In genomic region chr9:114083693-114084092, GRCh38 we compare ENCODE assay signal across 20 cellular contexts. TPM values are rescaled to one million over a fixed set of nuclear protein-coding genes. Genes with fewer than 3 reads are reported as not detected.
DNase-seq lines count a peak whose midpoint lies in the region; ATAC-seq and TF ChIP-seq lines count a peak whose summit lies in the region.
"Had no signal": no experiment of that assay in that cellular context is flagged by ENCODE, and none has a peak within 500 bp of the region (broad histone marks: within the 10 kb centered on the region; RNA-seq: fewer than 3 reads in every experiment).

No MANE protein-coding gene starts in this region.

- no peak overlapping the region for H2BK5ac ChIP-seq in mesenchymal stem cell (ENCODE audit: low read depth, low read length, poor library complexity, severe bottlenecking)

- no peak for TF ChIP-seq CTCF in BE2C (IDR thresholded peaks at IDR 0.05; ENCODE audit: low read depth, low read length)
- no peak for TF ChIP-seq CTCF in sigmoid colon (IDR thresholded peaks at IDR 0.05)

- H2BK15ac ChIP-seq in mesenchymal stem cell (ENCODE audit: low read depth, poor library complexity, severe bottlenecking), result no peak overlapping the region

- no peaks in the 10 kb centered on the region for H3K36me3 ChIP-seq in BE2C
- no peaks in the 10 kb centered on the region for H3K36me3 ChIP-seq in SJSA1
- no peaks in the 10 kb centered on the region for H3K36me3 ChIP-seq in mesenchymal stem cell (ENCODE audit: control insufficient read depth in 1 of 2, insufficient read depth in 2 of 2, low read depth in 1 of 2, low read length in 2 of 2)
- no peaks in the 10 kb centered on the region for H3K36me3 ChIP-seq in sigmoid colon

- peak overlapping the region; percentile 59 for H2AK5ac ChIP-seq in mesenchymal stem cell (ENCODE audit: low read length, severe bottlenecking)

- no peak for TF ChIP-seq EP300 in sigmoid colon (IDR thresholded peaks at IDR 0.05)

- no peak overlapping the region for H3K4ac ChIP-seq in mesenchymal stem cell (ENCODE audit: low read depth in 1 of 2, low read length in 2 of 2)

- no peak for ATAC-seq in GM18519 (IDR thresholded peaks at IDR 0.05; ENCODE audit: low FRiP score, unreplicated experiment)
- ATAC-seq: CD8-positive, alpha-beta T cell; HCT116; Panc1 had no signal

- H3K14ac ChIP-seq in mesenchymal stem cell (ENCODE audit: low read length in 2 of 2), result no peak overlapping the region

- intact Hi-C loops in sigmoid colon (cut with DNase I), result loop anchor here (2.0 kb wide), 1 partner anchor 221 kb away; no protein-coding TSS in a partner anchor

- H3K4me2 ChIP-seq in mesenchymal stem cell (ENCODE audit: low read length, poor library complexity, severe bottlenecking), result no peak overlapping the region

- no peak overlapping the region for H4K91ac ChIP-seq in mesenchymal stem cell (ENCODE audit: low read length)

- no peak overlapping the region for H3K27ac ChIP-seq in SJSA1
- H3K27ac ChIP-seq in mesenchymal stem cell (ENCODE audit: low read length, poor library complexity, severe bottlenecking), result no peak overlapping the region
- no peak overlapping the region for H3K27ac ChIP-seq in sigmoid colon

- 86% methylated on average over 4 of the region's 6 CpGs for WGBS in mesenchymal stem cell
- WGBS in sigmoid colon, 2 donors, result 90 to 92% methylated on average over 6 of the region's 6 CpGs

- H2AFZ ChIP-seq in mesenchymal stem cell (ENCODE audit: low read depth, low read length), result no peak overlapping the region

- H2BK12ac ChIP-seq in mesenchymal stem cell (ENCODE audit: low read length in 2 of 2), result no peak overlapping the region

- DNase-seq in BE2C (peak; percentile 3), SJSA1 (ENCODE audit: low read depth in 1 of 2, low spot score in 2 of 2) (peak; percentile 30 to 45), mesenchymal stem cell (no peak), sigmoid colon (peak; percentile 61), NCI-H2107 treated with DMSO at 0.1 percent for 48 hours (lab: John Stamatoyannopoulos, UW; ENCODE audit: unreplicated experiment) (no peak), DMS53 (lab: John Stamatoyannopoulos, UW) (no peak)
- DNase-seq: DMS153, GDM1, KG1, NCI-H1105, NCI-H146, NCI-H2029 treated with DMSO at 0.1 percent for 48 hours, NCI-H2171, NCI-H345, NCI-H524, NCI-H774 had no signal

- no peaks in the 10 kb centered on the region for H3K79me1 ChIP-seq in mesenchymal stem cell (replicated peaks; ENCODE audit: low read length, poor library complexity, severe bottlenecking)

- no peak for TF ChIP-seq POLR2A in sigmoid colon (IDR thresholded peaks at IDR 0.05)

- H4K8ac ChIP-seq in mesenchymal stem cell (ENCODE audit: low read length), result no peak overlapping the region

- no peaks in the 10 kb centered on the region for H3K27me3 ChIP-seq in BE2C
- no peaks in the 10 kb centered on the region for H3K27me3 ChIP-seq in SJSA1 (replicated peaks)
- peaks cover 0 to 45% of the 10 kb centered on the region in 2 experiments for H3K27me3 ChIP-seq in mesenchymal stem cell (ENCODE audit: control insufficient read depth in 1 of 2, insufficient read depth in 1 of 2, low read length in 2 of 2)
- no peaks in the 10 kb centered on the region for H3K27me3 ChIP-seq in sigmoid colon

- H3K9ac ChIP-seq in mesenchymal stem cell (ENCODE audit: low read length), result no peak overlapping the region

- H3K18ac ChIP-seq in mesenchymal stem cell (ENCODE audit: low read depth in 1 of 2, low read length in 2 of 2), result no peak overlapping the region

- no peak overlapping the region for H2BK120ac ChIP-seq in mesenchymal stem cell (ENCODE audit: low read depth, low read length)

- H3K23ac ChIP-seq in mesenchymal stem cell (ENCODE audit: low read length in 2 of 2), result no peak overlapping the region

- no peaks in the 10 kb centered on the region; the same call in 1 of the 2 replicates for H3K9me3 ChIP-seq in BE2C
- H3K9me3 ChIP-seq in SJSA1 (replicated peaks), result peaks cover 11% of the 10 kb centered on the region
- no peaks in the 10 kb centered on the region for H3K9me3 ChIP-seq in mesenchymal stem cell (ENCODE audit: control insufficient read depth, low read length)
- H3K9me3 ChIP-seq in sigmoid colon, result no peaks in the 10 kb centered on the region

- H3K4me1 ChIP-seq in BE2C (no peaks in the 10 kb centered on the region), SJSA1 (replicated peaks) (peaks cover 29% of the 10 kb centered on the region), mesenchymal stem cell (ENCODE audit: control insufficient read depth, insufficient read depth, low read depth, low read length) (peaks cover 22% of the 10 kb centered on the region), sigmoid colon (no peaks in the 10 kb centered on the region)

- no peak overlapping the region for H3K4me3 ChIP-seq in BE2C (ENCODE audit: low read depth, low read length)
- H3K4me3 ChIP-seq in SJSA1, result no peak overlapping the region
- no peak overlapping the region for H3K4me3 ChIP-seq in mesenchymal stem cell (ENCODE audit: insufficient read depth in 1 of 2, low read depth in 1 of 2, low read length in 2 of 2)
- no peak overlapping the region for H3K4me3 ChIP-seq in sigmoid colon

RNA-seq across cellular contexts. Expression of gene AMBP, which starts 5.6 kb away (rescaled TPM):
- 0.56 TPM for polyA plus RNA-seq in BE2C (2012; ENCODE audit: insufficient read depth, insufficient read length, low read depth)
- total RNA-seq in SJSA1 (2014; rRNA removed; shearing (Covaris generic)), result 0.37 and 0.53 TPM in 2 replicates
- polyA plus RNA-seq in mesenchymal stem cell (2013, experiment 1 of 2), result 0.03 TPM
- polyA plus RNA-seq in mesenchymal stem cell (2013, experiment 2 of 2), result 0.03 TPM
- not detected for total RNA-seq in sigmoid colon
- under 1 TPM in 1 of 3 donors, not detected in 2; 0.66 TPM for polyA plus RNA-seq in sigmoid colon
- total RNA-seq: CD8-positive, alpha-beta T cell had no signal

RNA-seq across cellular contexts. Expression of gene KIF12, which starts 15.4 kb away (rescaled TPM):
- polyA plus RNA-seq in BE2C (2012; ENCODE audit: insufficient read depth, insufficient read length, low read depth), result not detected
- 0.13 and 0.85 TPM in 2 replicates for total RNA-seq in SJSA1 (2014; rRNA removed; shearing (Covaris generic))
- polyA plus RNA-seq in mesenchymal stem cell (2013, experiment 1 of 2), result 0.10 TPM
- polyA plus RNA-seq in mesenchymal stem cell (2013, experiment 2 of 2), result not detected
- total RNA-seq in sigmoid colon, result 1 to 10 TPM in 1 of 4 donors, not detected in 3; 1.4 TPM
- 1 to 10 TPM; 2.5 to 6.9 (median 4.8) TPM for polyA plus RNA-seq in sigmoid colon
- total RNA-seq: CD8-positive, alpha-beta T cell had no signal

Comparison
In these comparisons a context has a peak if more than half of its experiments do, and no peak if none do; other contexts are left out.
1. DNase-seq: peak in BE2C (single experiment), SJSA1 (2 of 2) and sigmoid colon (single experiment); none in mesenchymal stem cell (single experiment), NCI-H2107 treated with DMSO at 0.1 percent for 48 hours (single experiment) and DMS53 (single experiment).